1 cellular context compared by ENCODE assay signal in genomic region chr1:145871994-145872411, GRCh38.
TF ChIP-seq lines count a peak whose summit lies in the region.

No MANE protein-coding gene starts in this region.

TF ChIP-seq in HepG2, 621 proteins besides CTCF, POLR2A, EP300 and RAD21 (continued from another document):
- TF ChIP-seq ZNF687 (CRISPR knock-in tag; IDR thresholded peaks at IDR 0.05) = 0 out of 2 replicates have a peak, but pooled peaks have one; percentile 17
- no peak for TF ChIP-seq CAMTA2 (CRISPR knock-in tag; IDR thresholded peaks at IDR 0.05; ENCODE audit: borderline replicate concordance)
- no peak for TF ChIP-seq NCOA1 (CRISPR knock-in tag; IDR thresholded peaks at IDR 0.05)
TF ChIP-seq in HepG2: peak in this region for 3.
